11 cellular contexts compared by ENCODE assay signal in genomic region chr16:20866792-20867191, GRCh38. TPM values are rescaled to one million over a fixed set of nuclear protein-coding genes. Genes with fewer than 3 reads are reported as not detected.
A peak's percentile ranks its signal among the peaks of the same experiment; 100 is the strongest.
DNase-seq lines count a peak whose midpoint lies in the region; ATAC-seq, FAIRE-seq and TF ChIP-seq lines count a peak whose summit lies in the region.
"Had no signal": no experiment of that assay in that cellular context is flagged by ENCODE, and none has a peak within 500 bp of the region (broad histone marks: within the 10 kb centered on the region; RNA-seq: fewer than 3 reads in every experiment).

No MANE protein-coding gene starts in this region.

- TF ChIP-seq CTCF in keratinocyte (optimal IDR thresholded peaks at IDR 0.05 in 1 of 3, IDR thresholded peaks at IDR 0.05 in 1 of 3, conservative IDR thresholded peaks at IDR 0.05 in 1 of 3; ENCODE audit: extremely low read depth in 1 of 3, insufficient read depth in 2 of 3, low read length in 3 of 3) (no peak), stomach (IDR thresholded peaks at IDR 0.05) (no peak)

- H3K79me2 ChIP-seq in keratinocyte (ENCODE audit: control insufficient read depth, insufficient read depth, low read length), result peaks cover 70% of the 10 kb centered on the region

- H3K36me3 ChIP-seq in keratinocyte (ENCODE audit: control insufficient read depth in 2 of 2, extremely low read depth in 1 of 2, insufficient read depth in 2 of 2, low read length in 2 of 2), result peaks cover 7 to 13% of the 10 kb centered on the region in 2 experiments
- H3K36me3 ChIP-seq in stomach, result peaks cover 7 to 8% (median 8%) of the 10 kb centered on the region in 4 donors

- no peak for DNase-seq in T-helper 1 cell
- DNase-seq in keratinocyte (ENCODE audit: low read depth, low spot score), result no peak
- DNase-seq in stomach, result no peak
- DNase-seq in SK-N-DZ (ENCODE audit: low spot score), result no peak
- DNase-seq in cerebellar cortex (ENCODE audit: low spot score), result no peak
- DNase-seq: NCI-H1436 treated with DMSO at 0.1 percent for 48 hours had no signal

- intact Hi-C loops in stomach (cut with DNase I; ENCODE audit: low total_unique reads), result no loop called here

- peak overlapping the region; percentile 10 for H3K27ac ChIP-seq in angular gyrus (ENCODE audit: low read depth, low read length)
- peak overlapping the region; percentile 99 for H3K27ac ChIP-seq in keratinocyte (ENCODE audit: control insufficient read depth, insufficient read depth, low read length)
- peak overlapping the region in 4 of 5 donors; percentile 46 to 79 (median 73) for H3K27ac ChIP-seq in stomach
- H3K27ac ChIP-seq: right lobe of liver had no signal

- H3K4me3 ChIP-seq in keratinocyte (ENCODE audit: control insufficient read depth in 2 of 3, extremely low read depth in 1 of 3, insufficient read depth in 2 of 3, low read depth in 1 of 3, low read length in 3 of 3), result no peak overlapping the region
- no peak overlapping the region for H3K4me3 ChIP-seq in stomach
- H3K4me3 ChIP-seq: right lobe of liver had no signal

- H3K27ac Mint-ChIP-seq in T-helper 1 cell treated with Interleukin-12 subunit alpha and Interleukin-12 subunit beta and Interleukin-4 antibody, amounts not matched to agents 30 μg/mL and 1 μg/mL, for 36 hours, result peak overlapping the region; percentile 53

- peak overlapping the region; percentile 99 for H3K4me2 ChIP-seq in keratinocyte (ENCODE audit: control insufficient read depth, extremely low read depth, insufficient read depth, low read depth, low read length)

- peaks cover 48% of the 10 kb centered on the region for H3K4me1 Mint-ChIP-seq in T-helper 1 cell treated with Interleukin-12 subunit alpha and Interleukin-12 subunit beta and Interleukin-4 antibody, amounts not matched to agents 30 μg/mL and 1 μg/mL, for 36 hours (ENCODE audit: low read depth)

- H4K20me1 ChIP-seq in keratinocyte (ENCODE audit: control insufficient read depth, extremely low read depth, insufficient read depth, low read length), result no peaks in the 10 kb centered on the region

- no peak for FAIRE-seq in keratinocyte (lab: Jason Lieb, UNC)
- FAIRE-seq: colon had no signal

- H3K9me1 ChIP-seq in keratinocyte (ENCODE audit: control insufficient read depth, extremely low read depth, insufficient read depth, low read length), result peaks cover 7% of the 10 kb centered on the region

- H2AFZ ChIP-seq in keratinocyte (ENCODE audit: control insufficient read depth, low read length), result no peak overlapping the region

- no peaks in the 10 kb centered on the region for H3K9me3 Mint-ChIP-seq in T-helper 1 cell treated with Interleukin-12 subunit alpha and Interleukin-12 subunit beta and Interleukin-4 antibody, amounts not matched to agents 30 μg/mL and 1 μg/mL, for 36 hours

- no peak for TF ChIP-seq EP300 in stomach (IDR thresholded peaks at IDR 0.05)

- ATAC-seq in HG03045 (IDR thresholded peaks at IDR 0.05; ENCODE audit: unreplicated experiment), result no peak

- H3K9me3 ChIP-seq in keratinocyte (ENCODE audit: control insufficient read depth, low read depth, low read length) (no peaks in the 10 kb centered on the region), stomach (no peaks in the 10 kb centered on the region)
- H3K9me3 ChIP-seq: right lobe of liver had no signal

- dilution Hi-C loops in keratinocyte (cut with MboI; ENCODE audit: extremely low pct_ligation_motif_present, low sequenced_read_pairs), result no loop called here

- H3K4me1 ChIP-seq in keratinocyte (ENCODE audit: control insufficient read depth, extremely low read depth, insufficient read depth, low read length) (peaks cover 60% of the 10 kb centered on the region), stomach (peaks cover 54 to 73% (median 67%) of the 10 kb centered on the region in 4 donors)

- TF ChIP-seq POLR2A in stomach (IDR thresholded peaks at IDR 0.05), result no peak

- peak overlapping the region; percentile 7 for H3K9ac ChIP-seq in keratinocyte (ENCODE audit: control insufficient read depth, extremely low read depth, insufficient read depth, low read length)

- no peak overlapping the region for H3K4me3 Mint-ChIP-seq in T-helper 1 cell treated with Interleukin-12 subunit alpha and Interleukin-12 subunit beta and Interleukin-4 antibody, amounts not matched to agents 30 μg/mL and 1 μg/mL, for 36 hours

- peaks cover 42% of the 10 kb centered on the region for H3K36me3 Mint-ChIP-seq in T-helper 1 cell treated with Interleukin-12 subunit alpha and Interleukin-12 subunit beta and Interleukin-4 antibody, amounts not matched to agents 30 μg/mL and 1 μg/mL, for 36 hours (ENCODE audit: low read depth)

- WGBS in stomach, 5 donors, result 62 to 77% (median 67%) methylated on average over 3 of the region's 3 CpGs

- no peaks in the 10 kb centered on the region for H3K27me3 Mint-ChIP-seq in T-helper 1 cell treated with Interleukin-12 subunit alpha and Interleukin-12 subunit beta and Interleukin-4 antibody, amounts not matched to agents 30 μg/mL and 1 μg/mL, for 36 hours (ENCODE audit: low read depth)

- no peaks in the 10 kb centered on the region for H3K27me3 ChIP-seq in keratinocyte (ENCODE audit: control insufficient read depth, extremely low read depth, insufficient read depth, low read length)
- no peaks in the 10 kb centered on the region for H3K27me3 ChIP-seq in stomach
- H3K27me3 ChIP-seq: right lobe of liver had no signal

RNA-seq across cellular contexts. Expression of gene DCUN1D3, which starts 33.4 kb away (rescaled TPM):
- polyA plus RNA-seq in keratinocyte (8.0 to 10.0 TPM (median 9.4 TPM) in 3 replicates), stomach (1 to 10 TPM; 1.4 to 3.7 (median 2.1) TPM)
- polyA plus RNA-seq in keratinocyte (2011; ENCODE audit: low read depth), result 14.8 TPM
- 7.1 and 9.8 TPM in 2 replicates for polyA plus RNA-seq in keratinocyte (2011; cell fraction: cytosol; rRNA removed)
- 12.2 and 15.4 TPM in 2 replicates for polyA plus RNA-seq in keratinocyte (2011; cell fraction: nucleus; rRNA removed)
- 11.5 and 28.0 TPM in 2 replicates for polyA plus RNA-seq in keratinocyte (2012; ENCODE audit: low replicate concordance)
- 18.5 to 29.4 TPM (median 27.1 TPM) in 3 replicates for polyA minus RNA-seq in keratinocyte
- 14.8 TPM for polyA minus RNA-seq in keratinocyte (2011; cell fraction: cytosol; rRNA and poly(A)+ RNA removed)
- polyA minus RNA-seq in keratinocyte (2011; cell fraction: nucleus; rRNA and poly(A)+ RNA removed), result 13.1 and 21.9 TPM in 2 replicates
- total RNA-seq in stomach, result 10 to 100 TPM in 4 of 5 donors, 1 to 10 TPM in 1; 3.8 to 25.7 (median 16.7) TPM
- polyA plus RNA-seq in SK-N-DZ (2014; cell fraction: cytosol; rRNA removed), result 4.4 and 7.9 TPM in 2 replicates
- polyA plus RNA-seq in SK-N-DZ (2014; cell fraction: nucleus; rRNA removed), result 5.9 and 6.6 TPM in 2 replicates

RNA-seq across cellular contexts. Expression of gene LYRM1, which starts 33.8 kb away (rescaled TPM):
- polyA plus RNA-seq in keratinocyte (13.1 to 27.1 TPM (median 21.7 TPM) in 3 replicates), stomach (10 to 100 TPM; 37.4 to 58.5 (median 43.4) TPM)
- polyA plus RNA-seq in keratinocyte (2011; ENCODE audit: low read depth), result 13.0 TPM
- polyA plus RNA-seq in keratinocyte (2011; cell fraction: cytosol; rRNA removed), result 19.7 and 28.4 TPM in 2 replicates
- polyA plus RNA-seq in keratinocyte (2011; cell fraction: nucleus; rRNA removed), result 6.4 and 10.7 TPM in 2 replicates
- polyA plus RNA-seq in keratinocyte (2012; ENCODE audit: low replicate concordance), result 22.6 and 25.4 TPM in 2 replicates
- 2.3 to 12.0 TPM (median 5.1 TPM) in 3 replicates for polyA minus RNA-seq in keratinocyte
- 16.9 TPM for polyA minus RNA-seq in keratinocyte (2011; cell fraction: cytosol; rRNA and poly(A)+ RNA removed)
- 0.85 and 1.8 TPM in 2 replicates for polyA minus RNA-seq in keratinocyte (2011; cell fraction: nucleus; rRNA and poly(A)+ RNA removed)
- total RNA-seq in stomach, result 10 to 100 TPM in 4 of 5 donors, 1 to 10 TPM in 1; 6.7 to 29.7 (median 21.0) TPM
- 36.6 and 48.7 TPM in 2 replicates for polyA plus RNA-seq in SK-N-DZ (2014; cell fraction: cytosol; rRNA removed)
- 22.8 and 33.8 TPM in 2 replicates for polyA plus RNA-seq in SK-N-DZ (2014; cell fraction: nucleus; rRNA removed)

Comparison
In these comparisons a context has a peak if more than half of its experiments do, and no peak if none do; other contexts are left out.
1. H3K27ac ChIP-seq: peak in every context shown above with its lines; median percentile 99 in keratinocyte; 73 in stomach; 10 in angular gyrus.